8 cellular contexts compared by ENCODE assay signal in the genomic region with DNA sequence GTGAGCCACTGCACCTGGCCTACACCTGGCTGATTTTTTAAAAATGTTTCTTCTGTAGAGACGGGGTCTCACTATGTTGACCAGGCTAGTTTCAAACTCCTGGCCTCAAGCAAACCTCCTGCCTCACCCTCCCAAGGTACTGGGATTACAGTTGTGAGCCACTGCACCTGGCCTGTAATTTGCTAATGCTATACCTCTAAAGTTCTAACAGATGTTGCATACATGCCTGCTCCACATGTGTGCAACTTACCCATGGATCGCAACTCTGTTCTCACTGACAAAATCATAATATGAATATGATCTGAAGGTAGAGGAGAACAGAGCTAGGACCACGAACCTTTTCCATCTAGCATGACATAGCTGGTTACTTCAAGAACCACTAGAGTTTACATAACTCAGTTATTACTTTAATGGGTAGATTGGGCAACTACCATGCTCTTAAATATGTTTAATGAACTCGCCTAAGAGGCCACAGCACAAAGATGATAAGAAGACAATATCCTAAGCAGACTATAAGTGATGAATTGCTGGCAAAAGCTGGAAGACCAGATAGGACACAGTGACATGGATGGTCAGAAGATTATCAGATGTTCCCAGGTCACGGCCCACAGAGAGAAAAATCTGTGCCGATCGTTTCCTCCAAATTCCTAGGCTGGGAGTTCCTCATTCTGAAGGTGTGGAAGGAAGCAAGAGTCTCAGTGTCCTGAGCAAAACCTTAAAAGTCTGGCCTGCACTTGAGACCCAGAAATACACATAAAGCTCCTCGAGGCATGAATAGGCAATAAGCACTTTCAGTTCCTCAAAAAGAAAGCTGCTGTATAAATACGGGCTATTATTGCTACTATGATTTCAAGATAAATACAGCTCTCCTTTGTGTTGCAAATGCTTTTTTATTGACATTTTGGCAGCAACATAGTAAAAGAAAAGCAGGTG. TPM values are rescaled to one million over a fixed set of nuclear protein-coding genes. Genes with fewer than 3 reads are reported as not detected.
DNase-seq lines count a peak whose midpoint lies in the region; ATAC-seq, FAIRE-seq and TF ChIP-seq lines count a peak whose summit lies in the region.

No MANE protein-coding gene starts in this region.

- no TSS peak for BruUV-seq in Caco-2 (replicated peaks; lab: Mats Ljungman, UMichigan)

- peak overlapping the region; percentile 74 for H3K27ac Mint-ChIP-seq in Caco-2 (ENCODE audit: unreplicated experiment)
- H3K27ac Mint-ChIP-seq in nephron progenitor cell: no peak overlapping the region

- H3K4me1 Mint-ChIP-seq in Caco-2 (ENCODE audit: low read depth, unreplicated experiment) (peaks cover 12% of the 10 kb centered on the region), nephron progenitor cell (peaks cover 14% of the 10 kb centered on the region)

- WGBS in small intestine, 3 donors: 33 to 52% (median 35%) methylated on average over 9 of the region's 9 CpGs

- H3K36me3 ChIP-seq in Caco-2 (ENCODE audit: control insufficient read depth, insufficient read depth, low read length) (peaks cover 12% of the 10 kb centered on the region), small intestine (ENCODE audit: control insufficient read depth in 2 of 2, insufficient read depth in 2 of 2, low read length in 2 of 2) (peaks cover 10 to 33% of the 10 kb centered on the region in 2 donors)

- TF ChIP-seq CTCF in Caco-2 (IDR thresholded peaks at IDR 0.05; ENCODE audit: insufficient read depth in 1 of 2, low read depth in 1 of 2, low read length in 1 of 2, severe bottlenecking in 1 of 2, unreplicated experiment in 1 of 2): no peak
- no peak for TF ChIP-seq CTCF in VCaP (conservative IDR thresholded peaks at IDR 0.05)
- TF ChIP-seq CTCF in nephron progenitor cell (IDR thresholded peaks at IDR 0.05): no peak

- POLR2A ChIA-PET in Caco-2 (lab: Charles Lee): interaction anchor here (1.3 kb wide), 1 partner anchor 55 kb away, joined by 3 read pairs; no protein-coding TSS in a partner anchor

- H3K9me3 ChIP-seq in Caco-2: peaks cover 7% of the 10 kb centered on the region
- H3K9me3 ChIP-seq in small intestine (ENCODE audit: control insufficient read depth, low read depth): no peaks in the 10 kb centered on the region

- CTCF ChIA-PET in Caco-2 (lab: Charles Lee): interaction anchor here (1.0 to 3.1 kb wide), 4 partner anchors 10 to 60 kb away, joined by 3 to 11 read pairs (median 4); no protein-coding TSS in a partner anchor

- intact Hi-C loops in Caco-2 (cut with micrococcal nuclease; ENCODE audit: unreplicated experiment): no loop called here

- H3K9me3 Mint-ChIP-seq in Caco-2 (ENCODE audit: unreplicated experiment) (peaks cover 13% of the 10 kb centered on the region), nephron progenitor cell (peaks cover 20% of the 10 kb centered on the region)

- no peaks in the 10 kb centered on the region for H3K27me3 ChIP-seq in Caco-2 (replicated peaks; ENCODE audit: control insufficient read depth, insufficient read depth, low read length)
- H3K27me3 ChIP-seq in small intestine (ENCODE audit: control insufficient read depth in 2 of 2, insufficient read depth in 2 of 2, low read length in 2 of 2): no peaks in the 10 kb centered on the region

- H3K4me1 ChIP-seq in Caco-2 (peaks cover 15% of the 10 kb centered on the region), small intestine (ENCODE audit: control insufficient read depth in 2 of 2, insufficient read depth in 1 of 2, low read depth in 1 of 2, low read length in 1 of 2) (peaks cover 0 to 10% of the 10 kb centered on the region in 2 donors)

- H3K4me3 Mint-ChIP-seq in Caco-2 (ENCODE audit: unreplicated experiment) (no peak overlapping the region), nephron progenitor cell (no peak overlapping the region)

- DNase-seq in Caco-2 (no peak), small intestine (no peak), NCI-H2029 (lab: John Stamatoyannopoulos, UW) (no peak), cerebellum (ENCODE audit: low spot score) (no peak), nephron progenitor cell (no peak)

- H3K36me3 Mint-ChIP-seq in Caco-2 (ENCODE audit: insufficient read depth, unreplicated experiment): peaks cover 44% of the 10 kb centered on the region
- peaks cover 44% of the 10 kb centered on the region for H3K36me3 Mint-ChIP-seq in nephron progenitor cell (ENCODE audit: low read depth)

- H3K27me3 Mint-ChIP-seq in Caco-2 (ENCODE audit: insufficient read depth, unreplicated experiment) (no peaks in the 10 kb centered on the region), nephron progenitor cell (ENCODE audit: low read depth, poor library complexity) (no peaks in the 10 kb centered on the region)

- no peak overlapping the region for H3K4me3 ChIP-seq in Caco-2 (ENCODE audit: low read depth, low read length)
- no peak overlapping the region for H3K4me3 ChIP-seq in small intestine (ENCODE audit: low read depth in 1 of 2, low read length in 2 of 2)

- H3K27ac ChIP-seq in VCaP (peak overlapping the region; percentile 77), small intestine (ENCODE audit: low read depth in 1 of 2, low read length in 1 of 2) (peak overlapping the region; percentile 37 to 82)

- peak; percentile 85 for ATAC-seq in GM21381 (IDR thresholded peaks at IDR 0.05; ENCODE audit: unreplicated experiment)
- peak; percentile 76 for ATAC-seq in HG03571 (IDR thresholded peaks at IDR 0.05; ENCODE audit: unreplicated experiment)

- FAIRE-seq in small intestine (lab: Jason Lieb, UNC): no peak

RNA-seq across cellular contexts. Expression of gene ICAM2, which starts 53.6 kb away (rescaled TPM):
- total RNA-seq in Caco-2 (2022) (1.9 and 2.0 TPM in 2 replicates), cerebellum (6.3 TPM)
- polyA plus RNA-seq in small intestine: 10 to 100 TPM in 2 of 3 donors, 1 to 10 TPM in 1; 4.5 to 40.1 (median 10.8) TPM

RNA-seq across cellular contexts. Expression of gene ERN1, which starts 55.9 kb away (rescaled TPM):
- total RNA-seq in Caco-2 (2022): 24.3 and 27.5 TPM in 2 replicates
- 10 to 100 TPM in 1 of 3 donors, 1 to 10 TPM in 2; 2.2 to 10.3 (median 2.7) TPM for polyA plus RNA-seq in small intestine
- total RNA-seq in cerebellum: 8.7 TPM
